ENCODE assay signal across 23 cellular contexts in genomic region chr16:47198180-47198575, GRCh38. TPM values are rescaled to one million over a fixed set of nuclear protein-coding genes. Genes with fewer than 3 reads are reported as not detected.
DNase-seq lines count a peak whose midpoint lies in the region; ATAC-seq and TF ChIP-seq lines count a peak whose summit lies in the region.
"Had no signal": no experiment of that assay in that cellular context is flagged by ENCODE, and none has a peak within 500 bp of the region (broad histone marks: within the 10 kb centered on the region; RNA-seq: fewer than 3 reads in every experiment).

No MANE protein-coding gene starts in this region.

- no peak overlapping the region for H3K4me3 ChIP-seq in cardiac fibroblast (replicated peaks in 1 of 2; ENCODE audit: low read depth in 2 of 2, low read length in 2 of 2)
- H3K4me3 ChIP-seq: BLaER1, GM12878, PC-9, SJCRH30 had no signal

- no peak for ATAC-seq in HG03135 (IDR thresholded peaks at IDR 0.05; ENCODE audit: unreplicated experiment)
- ATAC-seq in HG02571 (IDR thresholded peaks at IDR 0.05; ENCODE audit: unreplicated experiment), result no peak
- ATAC-seq: GM12878, HCT116, SK-N-SH treated with all-trans-retinoic acid at 6 μM for 48 hours had no signal

- DNase-seq in DMS53 (lab: John Stamatoyannopoulos, UW) (peak; percentile 11), DMS53 treated with DMSO at 0.1 percent for 48 hours (lab: John Stamatoyannopoulos, UW; ENCODE audit: unreplicated experiment) (no peak), H4 (ENCODE audit: low spot score) (peak; percentile 6), cardiac fibroblast (ENCODE audit: low read depth in 2 of 2) (peak; percentile 14 to 43), iris pigment epithelial cell (ENCODE audit: low read depth) (peak; percentile 2)
- DNase-seq: CD4-positive, CD25-positive, alpha-beta regulatory T cell; GDM1; GOT3; MM.1S; NCI-H1417 treated with DMSO at 0.1 percent for 48 hours; NCI-H1694 treated with DMSO at 0.1 percent for 48 hours; NCI-H2081; NCI-H2171; NCI-H345; NCI-H510A treated with DMSO at 0.1 percent for 48 hours; PC-9; SJCRH30 had no signal

- TF ChIP-seq CTCF in cardiac fibroblast (IDR thresholded peaks at IDR 0.05; ENCODE audit: low read depth, low read length), result no peak

RNA-seq across cellular contexts. Expression of gene NETO2, which starts 54.4 kb away (rescaled TPM):
- 58.7 and 69.8 TPM in 2 replicates for total RNA-seq in H4 (2014; rRNA removed; shearing (Covaris generic))
